In genomic region chr5:154849791-154850201, GRCh38 we compare ENCODE assay signal across 9 cellular contexts. TPM values are rescaled to one million over a fixed set of nuclear protein-coding genes. Genes with fewer than 3 reads are reported as not detected.
A peak's percentile ranks its signal among the peaks of the same experiment; 100 is the strongest.
DNase-seq lines count a peak whose midpoint lies in the region; ATAC-seq and TF ChIP-seq lines count a peak whose summit lies in the region.
"Had no signal": no experiment of that assay in that cellular context is flagged by ENCODE, and none has a peak within 500 bp of the region (broad histone marks: within the 10 kb centered on the region; RNA-seq: fewer than 3 reads in every experiment).

No MANE protein-coding gene starts in this region.

- POLR2A ChIA-PET in CD4-positive, alpha-beta T cell (lab: Charles Lee), result interaction anchor here (1.4 kb wide), 1 partner anchor 15 kb away, joined by 3 read pairs; no protein-coding TSS in a partner anchor

- TF ChIP-seq CTCF in stomach (IDR thresholded peaks at IDR 0.05), result no peak
- no peak for TF ChIP-seq CTCF in CD4-positive, alpha-beta T cell (IDR thresholded peaks at IDR 0.05)

- no peak for TF ChIP-seq EP300 in stomach (IDR thresholded peaks at IDR 0.05)

- TF ChIP-seq POLR2A in stomach (IDR thresholded peaks at IDR 0.05), result no peak

- CTCF ChIA-PET in CD4-positive, alpha-beta T cell (lab: Charles Lee), result no interaction called here

- no peak for ATAC-seq in HG02970 (IDR thresholded peaks at IDR 0.05; ENCODE audit: low FRiP score, unreplicated experiment)
- ATAC-seq in CD4-positive, alpha-beta T cell (ENCODE audit: poor library complexity), result no peak

- 0 out of 2 replicates have a peak, but pooled peaks cover 3% of the 10 kb centered on the region for H3K36me3 ChIP-seq in MG63
- H3K36me3 ChIP-seq in stomach, result no peaks in the 10 kb centered on the region

- peak overlapping the region; percentile 95 for H3K27ac ChIP-seq in caudate nucleus (ENCODE audit: low read depth, low read length)
- peak overlapping the region; percentile 39 to 86 (median 76) for H3K27ac ChIP-seq in stomach
- H3K27ac ChIP-seq in CD4-positive, alpha-beta T cell (ENCODE audit: low read depth, low read length), result no peak overlapping the region

- H3K27ac Mint-ChIP-seq in CD4-positive, alpha-beta T cell, result no peak overlapping the region
- H3K27ac Mint-ChIP-seq: activated naive CD4-positive, alpha-beta T cell treated with anti-CD3 and anti-CD28 coated beads, Interleukin-2, amount 10 ng/mL, durations not matched to agents 7 days and 5 days had no signal

- H3K4me3 Mint-ChIP-seq in CD4-positive, alpha-beta T cell, result no peak overlapping the region
- H3K4me3 Mint-ChIP-seq: activated naive CD4-positive, alpha-beta T cell treated with anti-CD3 and anti-CD28 coated beads, Interleukin-2, amount 10 ng/mL, durations not matched to agents 7 days and 5 days had no signal

- no peak for DNase-seq in MG63
- peak in 1 of 61 donors; percentile 26 for DNase-seq in caudate nucleus (lab: John Stamatoyannopoulos, UW)
- peak; percentile 54 for DNase-seq in left kidney (ENCODE audit: low read depth, low spot score)
- no peak for DNase-seq in stomach
- DNase-seq in COLO668 (lab: John Stamatoyannopoulos, UW; ENCODE audit: unreplicated experiment), result no peak
- DNase-seq in CD4-positive, alpha-beta T cell, result no peak
- DNase-seq in NCI-H1436 (lab: John Stamatoyannopoulos, UW), result no peak
- DNase-seq: activated naive CD4-positive, alpha-beta T cell treated with anti-CD3 and anti-CD28 coated beads, Interleukin-2, amount 10 ng/mL, durations not matched to agents 7 days and 5 days had no signal

- H3K4me3 ChIP-seq in MG63, result peak overlapping the region; percentile 23
- H3K4me3 ChIP-seq in stomach, result peak overlapping the region; percentile 45 to 54 (median 50)

- H3K4me1 ChIP-seq in stomach, result peaks cover 0 to 64% (median 43%) of the 10 kb centered on the region in 4 donors

- no peaks in the 10 kb centered on the region for H3K9me3 Mint-ChIP-seq in CD4-positive, alpha-beta T cell
- H3K9me3 Mint-ChIP-seq: activated naive CD4-positive, alpha-beta T cell treated with anti-CD3 and anti-CD28 coated beads, Interleukin-2, amount 10 ng/mL, durations not matched to agents 7 days and 5 days had no signal

- no peaks in the 10 kb centered on the region for H3K36me3 Mint-ChIP-seq in CD4-positive, alpha-beta T cell (ENCODE audit: low read depth)
- H3K36me3 Mint-ChIP-seq: activated naive CD4-positive, alpha-beta T cell treated with anti-CD3 and anti-CD28 coated beads, Interleukin-2, amount 10 ng/mL, durations not matched to agents 7 days and 5 days had no signal

- H3K27me3 Mint-ChIP-seq in CD4-positive, alpha-beta T cell, result no peaks in the 10 kb centered on the region
- H3K27me3 Mint-ChIP-seq: activated naive CD4-positive, alpha-beta T cell treated with anti-CD3 and anti-CD28 coated beads, Interleukin-2, amount 10 ng/mL, durations not matched to agents 7 days and 5 days had no signal

- peaks cover 9% of the 10 kb centered on the region for H3K4me1 Mint-ChIP-seq in CD4-positive, alpha-beta T cell (ENCODE audit: low read depth)

- 14 to 25% (median 16%) methylated on average over 2 of the region's 2 CpGs for WGBS in stomach, 5 donors

- H3K9me3 ChIP-seq in MG63 (no peaks in the 10 kb centered on the region), stomach (no peaks in the 10 kb centered on the region)
- no peaks in the 10 kb centered on the region for H3K9me3 ChIP-seq in CD4-positive, alpha-beta T cell (ENCODE audit: control insufficient read depth, low read length)

- intact Hi-C loops in stomach (cut with DNase I; ENCODE audit: low total_unique reads), result no loop called here
- intact Hi-C loops in CD4-positive, alpha-beta T cell (cut with DNase I, micrococcal nuclease), result loop anchor here (10.0 kb wide), 2 partner anchors 405 to 655 kb away; partner anchors contain the start of genes GALNT10 (in 1 of the 2) and SAP30L (in 1 of the 2)

- no peaks in the 10 kb centered on the region for H3K27me3 ChIP-seq in MG63
- H3K27me3 ChIP-seq in stomach, result no peaks in the 10 kb centered on the region
- H3K27me3 ChIP-seq in CD4-positive, alpha-beta T cell (ENCODE audit: control insufficient read depth, insufficient read depth, low read length), result no peaks in the 10 kb centered on the region

RNA-seq across cellular contexts. Expression of gene FAXDC2, which starts 0.6 kb away (rescaled TPM):
- 0.54 TPM in 1 of 2 replicates, not detected in the other for total RNA-seq in MG63 (2014; rRNA removed; shearing (Covaris generic); ENCODE audit: low replicate concordance)
- total RNA-seq in stomach, result 100 to 1,000 TPM in 1 of 5 donors, 10 to 100 TPM in 4; 16.5 to 160 (median 24.5) TPM
- 10 to 100 TPM in 2 of 3 donors, 1 to 10 TPM in 1; 4.9 to 13.5 (median 10.7) TPM for polyA plus RNA-seq in stomach
- total RNA-seq in CD4-positive, alpha-beta T cell, result not detected

RNA-seq across cellular contexts. Expression of gene CNOT8, which starts 8.6 kb away (rescaled TPM):
- 67.0 and 70.7 TPM in 2 replicates for total RNA-seq in MG63 (2014; rRNA removed; shearing (Covaris generic); ENCODE audit: low replicate concordance)
- total RNA-seq in stomach, result 10 to 100 TPM; 28.4 to 81.5 (median 59.4) TPM
- 10 to 100 TPM; 25.4 to 43.7 (median 32.9) TPM for polyA plus RNA-seq in stomach
- total RNA-seq in CD4-positive, alpha-beta T cell, result 100 to 1,000 TPM; 125 to 133 TPM

Comparison
In these comparisons a context has a peak if more than half of its experiments do, and no peak if none do; other contexts are left out.
1. RNA of gene FAXDC2, which starts 0.6 kb away (total RNA-seq): 16.5 to 160 TPM in stomach; not detected in CD4-positive, alpha-beta T cell and 0.54 TPM in MG63; every median in the first group is over 10 times any median in the second.